29 cellular contexts compared by ENCODE assay signal in the genomic region with DNA sequence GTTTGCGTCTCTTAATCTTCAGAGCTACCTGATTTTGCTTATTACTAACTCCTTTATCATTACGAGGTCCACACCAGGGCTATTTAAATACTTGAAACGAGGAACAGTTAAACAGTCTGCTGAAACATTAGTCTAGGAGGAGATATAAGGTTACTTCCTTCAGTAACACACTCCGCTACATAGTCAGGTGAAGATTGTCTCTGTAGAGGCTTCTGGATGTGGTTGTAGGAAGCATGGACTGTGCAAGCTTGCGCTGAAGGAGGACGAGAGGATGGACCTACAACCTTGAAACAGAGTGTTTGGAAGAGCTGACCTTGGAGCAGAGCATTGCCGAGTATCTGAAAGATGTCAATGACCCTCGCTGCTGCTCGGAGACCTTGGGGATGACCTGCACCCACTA. TPM values are rescaled to one million over a fixed set of nuclear protein-coding genes. Genes with fewer than 3 reads are reported as not detected.
"Had no signal": no experiment of that assay in that cellular context is flagged by ENCODE, and none has a peak within 500 bp of the region (broad histone marks: within the 10 kb centered on the region; RNA-seq: fewer than 3 reads in every experiment).

A gene with protein sequence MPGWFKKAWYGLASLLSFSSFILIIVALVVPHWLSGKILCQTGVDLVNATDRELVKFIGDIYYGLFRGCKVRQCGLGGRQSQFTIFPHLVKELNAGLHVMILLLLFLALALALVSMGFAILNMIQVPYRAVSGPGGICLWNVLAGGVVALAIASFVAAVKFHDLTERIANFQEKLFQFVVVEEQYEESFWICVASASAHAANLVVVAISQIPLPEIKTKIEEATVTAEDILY (plus strand): TSS at position 301 of the 400 bp plus-strand sequence. CDS start 102 bp downstream, outside the sequence.

- H3K27ac ChIP-seq: body of pancreas, esophagus squamous epithelium, gastrocnemius medialis, tibial artery had no signal

- H3K36me3 ChIP-seq: esophagus squamous epithelium, gastrocnemius medialis, tibial artery had no signal

- H3K4me3 Mint-ChIP-seq: activated CD8-positive, alpha-beta memory T cell treated with anti-CD3 and anti-CD28 coated beads, Interleukin-2, amount 10 ng/mL, durations not matched to agents 7 days and 5 days; activated CD8-positive, alpha-beta T cell treated with anti-CD3 and anti-CD28 coated beads for 36 hours; activated naive CD8-positive, alpha-beta T cell treated with anti-CD3 and anti-CD28 coated beads, Interleukin-2, amount 50 U/mL, for 24 hours; activated T-helper 1 cell treated with anti-CD3 and anti-CD28 coated beads, Interleukin-12 subunit alpha, Interleukin-12 subunit beta, Interleukin-2, Interleukin-4 antibody, amounts not matched to agents 30 ng/mL and 10 ng/mL and 1 ng/mL, durations not matched to agents 14 hours and 24 hours and 36 hours; endodermal cell; memory B cell; T-helper 17 cell had no signal

- FAIRE-seq: colon had no signal

- H3K9me3 ChIP-seq: body of pancreas, esophagus squamous epithelium, gastrocnemius medialis, tibial artery had no signal

- DNase-seq: activated CD4-positive, alpha-beta T cell treated with anti-CD3 and anti-CD28 coated beads for 48 hours; activated CD4-positive, CD25-positive, alpha-beta regulatory T cell; activated CD8-positive, alpha-beta memory T cell treated with anti-CD3 and anti-CD28 coated beads, Interleukin-2, amount 10 ng/mL, durations not matched to agents 7 days and 5 days; activated CD8-positive, alpha-beta T cell treated with anti-CD3 and anti-CD28 coated beads for 36 hours; activated gamma-delta T cell; activated naive CD4-positive, alpha-beta T cell treated with anti-CD3 and anti-CD28 coated beads, Interleukin-2, amount 50 U/mL, for 16 hours; activated naive CD8-positive, alpha-beta T cell treated with anti-CD3 and anti-CD28 coated beads, Interleukin-2, amount 50 U/mL, for 24 hours; activated T-cell treated with anti-CD3 and anti-CD28 coated beads for 4 hours; anterior cingulate cortex; body of pancreas; endodermal cell; esophagus squamous epithelium; gastrocnemius medialis; hippocampal formation; occipital lobe; stimulated activated CD4-positive, alpha-beta T cell treated with anti-CD3 and anti-CD28 coated beads, Interleukin-4, amount 100 ng/mL, for 24 hours; stimulated activated naive CD8-positive, alpha-beta T cell treated with anti-CD3 and anti-CD28 coated beads, Interleukin-15, Interleukin-2, amounts not matched to agents 100 U/mL and 50 U/mL, for 24 hours; T-helper 17 cell; tibial artery had no signal

- H3K27me3 ChIP-seq: body of pancreas, gastrocnemius medialis had no signal

- H3K36me3 Mint-ChIP-seq: memory B cell had no signal

- H3K4me3 ChIP-seq: body of pancreas, esophagus squamous epithelium, gastrocnemius medialis, tibial artery had no signal

- H3K27ac Mint-ChIP-seq: activated CD8-positive, alpha-beta memory T cell treated with anti-CD3 and anti-CD28 coated beads, Interleukin-2, amount 10 ng/mL, durations not matched to agents 7 days and 5 days; activated CD8-positive, alpha-beta T cell treated with anti-CD3 and anti-CD28 coated beads for 36 hours; activated naive CD8-positive, alpha-beta T cell treated with anti-CD3 and anti-CD28 coated beads, Interleukin-2, amount 50 U/mL, for 24 hours; activated T-helper 1 cell treated with anti-CD3 and anti-CD28 coated beads, Interleukin-12 subunit alpha, Interleukin-12 subunit beta, Interleukin-2, Interleukin-4 antibody, amounts not matched to agents 30 ng/mL and 10 ng/mL and 1 ng/mL, durations not matched to agents 14 hours and 24 hours and 36 hours; endodermal cell; memory B cell; progenitor cell of endocrine pancreas; T-helper 17 cell had no signal

- H3K9me3 Mint-ChIP-seq: activated CD8-positive, alpha-beta T cell treated with anti-CD3 and anti-CD28 coated beads for 36 hours; activated naive CD8-positive, alpha-beta T cell treated with anti-CD3 and anti-CD28 coated beads, Interleukin-2, amount 50 U/mL, for 24 hours; activated T-helper 1 cell treated with anti-CD3 and anti-CD28 coated beads, Interleukin-12 subunit alpha, Interleukin-12 subunit beta, Interleukin-2, Interleukin-4 antibody, amounts not matched to agents 30 ng/mL and 10 ng/mL and 1 ng/mL, durations not matched to agents 14 hours and 24 hours and 36 hours; endodermal cell; memory B cell had no signal

- ATAC-seq: activated CD8-positive, alpha-beta memory T cell treated with anti-CD3 and anti-CD28 coated beads, Interleukin-2, amount 10 ng/mL, durations not matched to agents 7 days and 5 days; activated CD8-positive, alpha-beta T cell treated with anti-CD3 and anti-CD28 coated beads for 36 hours; activated naive CD8-positive, alpha-beta T cell treated with anti-CD3 and anti-CD28 coated beads, Interleukin-2, amount 50 U/mL, for 24 hours; body of pancreas; gastrocnemius medialis; stimulated activated naive CD8-positive, alpha-beta T cell treated with anti-CD3 and anti-CD28 coated beads, Interleukin-15, Interleukin-2, amounts not matched to agents 100 U/mL and 50 U/mL, for 24 hours; T-helper 17 cell had no signal

RNA-seq across cellular contexts. Expression of the gene that starts here (rescaled TPM):
- total RNA-seq: activated CD8-positive, alpha-beta memory T cell treated with anti-CD3 and anti-CD28 coated beads, Interleukin-2, amount 10 ng/mL, durations not matched to agents 7 days and 5 days; activated CD8-positive, alpha-beta T cell treated with anti-CD3 and anti-CD28 coated beads for 36 hours; activated T-helper 1 cell treated with anti-CD3 and anti-CD28 coated beads, Interleukin-12 subunit alpha, Interleukin-12 subunit beta, Interleukin-2, Interleukin-4 antibody, amounts not matched to agents 30 ng/mL and 10 ng/mL and 1 ng/mL, durations not matched to agents 14 hours and 24 hours and 36 hours; body of pancreas; cardiac septum; endodermal cell; esophagus squamous epithelium; gastrocnemius medialis; lower leg skin; mononuclear cell; occipital lobe; progenitor cell of endocrine pancreas; subcutaneous adipose tissue; T-helper 17 cell; urinary bladder had no signal
- polyA plus RNA-seq: neural cell, urinary bladder had no signal
